ENCODE assay signal across 1 cellular context in the genomic region with DNA sequence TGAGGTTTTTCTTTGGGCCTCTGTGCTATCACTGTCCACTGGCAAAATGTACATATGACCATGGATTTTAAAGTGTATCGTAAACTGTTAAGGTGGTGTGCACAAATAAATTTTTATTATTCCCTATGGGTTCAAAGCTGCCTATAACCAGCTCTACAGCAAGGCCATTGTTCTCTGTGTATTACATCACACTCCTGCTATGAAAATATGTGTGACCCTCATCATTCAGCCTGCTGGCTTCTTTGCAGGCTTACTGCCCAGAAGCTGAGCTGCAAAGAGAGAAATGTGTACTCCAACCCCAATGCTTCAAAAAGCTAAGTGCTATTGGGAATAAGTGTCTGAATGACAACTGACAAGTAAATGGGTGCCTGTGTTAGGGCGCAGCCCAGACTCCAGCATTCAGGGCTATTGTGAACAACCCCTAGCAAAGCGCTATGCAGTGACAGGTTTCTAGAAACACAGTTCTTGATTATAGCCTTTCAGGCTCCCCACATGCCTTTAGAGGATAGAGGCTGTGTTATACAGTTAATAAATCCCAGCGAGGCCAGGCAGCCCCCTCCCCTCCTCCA.
TF ChIP-seq lines count a peak whose summit lies in the region.

No MANE protein-coding gene starts in this region.

TF ChIP-seq in neural cell, 6 proteins besides CTCF, POLR2A, EP300 and RAD21 (continued from another document):
- TF ChIP-seq SMC3 (conservative IDR thresholded peaks at IDR 0.05; ENCODE audit: poor library complexity) (peak; percentile 46), TAF1 (IDR thresholded peaks at IDR 0.05; ENCODE audit: low read depth) (no peak)
